Comparison of ENCODE assay signal across 19 cellular contexts in genomic region chr12:120914794-120915193, GRCh38.
"Had no signal": no experiment of that assay in that cellular context is flagged by ENCODE, and none has a peak within 500 bp of the region (broad histone marks: within the 10 kb centered on the region; RNA-seq: fewer than 3 reads in every experiment).

No MANE protein-coding gene starts in this region.

- H3K9ac ChIP-seq: neural progenitor cell had no signal

- H3K4me1 ChIP-seq: lower lobe of right lung, neural progenitor cell, upper lobe of right lung had no signal

- DNase-seq: activated CD4-positive, alpha-beta T cell treated with anti-CD3 and anti-CD28 coated beads, Interleukin-2, amount 10 ng/mL, durations not matched to agents 7 days and 5 days; activated CD8-positive, alpha-beta T cell treated with anti-CD3 and anti-CD28 coated beads for 36 hours; activated gamma-delta T cell treated with Interleukin-2 at 50 U/mL for 16 hours; activated T-cell treated with anti-CD3 and anti-CD28 coated beads, Interleukin-2, amount 50 U/mL, for 1 hour; central memory CD4-positive, alpha-beta T cell; effector memory CD4-positive, alpha-beta T cell; foreskin fibroblast; lower lobe of right lung; naive thymus-derived CD8-positive, alpha-beta T cell; stimulated activated CD4-positive, alpha-beta T cell treated with anti-CD3 and anti-CD28 coated beads, Interleukin-2, amount 100 ng/mL, for 48 hours; stimulated activated naive CD4-positive, alpha-beta T cell; upper lobe of right lung had no signal

- H3K4me1 Mint-ChIP-seq: activated CD4-positive, alpha-beta T cell treated with anti-CD3 and anti-CD28 coated beads, Interleukin-2, amount 10 ng/mL, durations not matched to agents 7 days and 5 days; activated naive CD4-positive, alpha-beta T cell treated with anti-CD3 and anti-CD28 coated beads, Interleukin-2, amount 50 U/mL, for 24 hours; brain; naive thymus-derived CD8-positive, alpha-beta T cell; neural progenitor cell had no signal

- H3K27ac Mint-ChIP-seq: activated CD4-positive, alpha-beta T cell treated with anti-CD3 and anti-CD28 coated beads, Interleukin-2, amount 10 ng/mL, durations not matched to agents 7 days and 5 days; activated CD8-positive, alpha-beta T cell treated with anti-CD3 and anti-CD28 coated beads for 36 hours; activated naive CD4-positive, alpha-beta T cell treated with anti-CD3 and anti-CD28 coated beads, Interleukin-2, amount 50 U/mL, for 24 hours; brain; naive thymus-derived CD8-positive, alpha-beta T cell; neural progenitor cell; T-helper 1 cell treated with Interleukin-12 subunit alpha and Interleukin-12 subunit beta and Interleukin-4 antibody, amounts not matched to agents 30 μg/mL and 1 μg/mL, for 36 hours had no signal

- H3K27me3 Mint-ChIP-seq: activated CD8-positive, alpha-beta T cell treated with anti-CD3 and anti-CD28 coated beads for 36 hours; activated naive CD4-positive, alpha-beta T cell treated with anti-CD3 and anti-CD28 coated beads, Interleukin-2, amount 50 U/mL, for 24 hours; naive thymus-derived CD8-positive, alpha-beta T cell had no signal

- H3K36me3 Mint-ChIP-seq: brain, neural progenitor cell had no signal

- H3K4me3 ChIP-seq: lower lobe of right lung, neural progenitor cell, thoracic aorta, upper lobe of right lung had no signal

- H3K9me3 Mint-ChIP-seq: activated naive CD4-positive, alpha-beta T cell treated with anti-CD3 and anti-CD28 coated beads, Interleukin-2, amount 50 U/mL, for 24 hours had no signal

- ATAC-seq: activated CD4-positive, CD25-positive, alpha-beta regulatory T cell treated with anti-CD3 and anti-CD28 coated beads, Interleukin-2, amount 50 U/mL, for 24 hours; activated CD8-positive, alpha-beta T cell treated with anti-CD3 and anti-CD28 coated beads for 36 hours; left lobe of liver; lower lobe of right lung; naive thymus-derived CD8-positive, alpha-beta T cell; upper lobe of right lung had no signal

- H3K4me3 Mint-ChIP-seq: activated CD4-positive, alpha-beta T cell treated with anti-CD3 and anti-CD28 coated beads, Interleukin-2, amount 10 ng/mL, durations not matched to agents 7 days and 5 days; activated CD8-positive, alpha-beta T cell treated with anti-CD3 and anti-CD28 coated beads for 36 hours; activated naive CD4-positive, alpha-beta T cell treated with anti-CD3 and anti-CD28 coated beads, Interleukin-2, amount 50 U/mL, for 24 hours; brain; naive thymus-derived CD8-positive, alpha-beta T cell; neural progenitor cell; T-helper 1 cell treated with Interleukin-12 subunit alpha and Interleukin-12 subunit beta and Interleukin-4 antibody, amounts not matched to agents 30 μg/mL and 1 μg/mL, for 36 hours had no signal

- H3K27me3 ChIP-seq: neural progenitor cell, upper lobe of right lung had no signal

- H3K27ac ChIP-seq: lower lobe of right lung, neural progenitor cell, thoracic aorta, upper lobe of right lung had no signal

- H3K36me3 ChIP-seq: lower lobe of right lung, neural progenitor cell, thoracic aorta, upper lobe of right lung had no signal
